ENCODE assay signal across 1 cellular context in genomic region chr6:134098276-134098675, GRCh38.
TF ChIP-seq lines count a peak whose summit lies in the region.

No MANE protein-coding gene starts in this region.

TF ChIP-seq in GM23338, 12 proteins besides CTCF, POLR2A, EP300 and RAD21 (continued from another document):
- no peak for TF ChIP-seq ZNF462 (CRISPR knock-in tag; IDR thresholded peaks at IDR 0.05)
- TF ChIP-seq EZH2phosphoT487 (IDR thresholded peaks at IDR 0.05; ENCODE audit: unreplicated experiment), result no peak
- TF ChIP-seq POLR2AphosphoS5 (IDR thresholded peaks at IDR 0.05; ENCODE audit: low read depth), result no peak
- no peak for TF ChIP-seq REST (IDR thresholded peaks at IDR 0.05; ENCODE audit: unreplicated experiment)
- TF ChIP-seq NANOG (IDR thresholded peaks at IDR 0.05; ENCODE audit: borderline replicate concordance), result no peak
- TF ChIP-seq ZNF114 (CRISPR knock-in tag; IDR thresholded peaks at IDR 0.05), result no peak
- no peak for TF ChIP-seq CREB1 (CRISPR knock-in tag; IDR thresholded peaks at IDR 0.05; ENCODE audit: low read depth)
- TF ChIP-seq STAT1 (IDR thresholded peaks at IDR 0.05; ENCODE audit: unreplicated experiment), result no peak
